ENCODE assay signal across 23 cellular contexts in genomic region chr11:92245700-92246270, GRCh38. TPM values are rescaled to one million over a fixed set of nuclear protein-coding genes. Genes with fewer than 3 reads are reported as not detected.
"Had no signal": no experiment of that assay in that cellular context is flagged by ENCODE, and none has a peak within 500 bp of the region (broad histone marks: within the 10 kb centered on the region; RNA-seq: fewer than 3 reads in every experiment).

No MANE protein-coding gene starts in this region.

- H3K27me3 ChIP-seq: pancreas, right atrium auricular region, right lobe of liver, testis, thyroid gland, transverse colon, upper lobe of left lung, vagina had no signal

- DNase-seq: kidney; left ventricle myocardium inferior; naive thymus-derived CD8-positive, alpha-beta T cell; pancreas; psoas muscle; right lobe of liver; stimulated activated CD4-positive, alpha-beta T cell treated with anti-CD3 and anti-CD28 coated beads, Interleukin-1b, Interleukin-23, amount 100 ng/mL, for 48 hours; stimulated activated CD4-positive, alpha-beta T cell treated with anti-CD3 and anti-CD28 coated beads, Interleukin-2, amount 100 ng/mL, for 48 hours; stimulated activated CD4-positive, alpha-beta T cell treated with anti-CD3 and anti-CD28 coated beads, Interleukin-4, amount 100 ng/mL, for 4 hours; stimulated activated CD8-positive, alpha-beta memory T cell treated with anti-CD3 and anti-CD28 coated beads, Interleukin-4, amount 100 ng/mL, for 48 hours; stimulated activated naive CD4-positive, alpha-beta T cell treated with Interleukin-2 at 50 U/mL for 16 hours; stimulated activated naive CD8-positive, alpha-beta T cell treated with anti-CD3 and anti-CD28 coated beads, Interleukin-15, amount 100 ng/mL, for 72 hours; testis; thyroid gland; transverse colon; upper lobe of left lung had no signal

- H3K4me1 ChIP-seq: left ventricle myocardium inferior, pancreas, psoas muscle, right atrium auricular region, right lobe of liver, testis, thyroid gland, transverse colon, upper lobe of left lung, vagina had no signal

- H3K9me3 Mint-ChIP-seq: nephron; stimulated activated naive CD8-positive, alpha-beta T cell treated with anti-CD3 and anti-CD28 coated beads, Interleukin-15, amount 100 ng/mL, for 72 hours had no signal

- H3K27me3 Mint-ChIP-seq: stimulated activated memory B cell treated with anti-CD40 and anti-IgM and Interleukin-4, amounts not matched to agents 10 μg/mL and 1 μg/mL and 100 μg/mL, for 72 hours; stimulated activated naive CD8-positive, alpha-beta T cell treated with anti-CD3 and anti-CD28 coated beads, Interleukin-15, amount 100 ng/mL, for 72 hours had no signal

- H3K9me3 ChIP-seq: left ventricle myocardium inferior, pancreas, psoas muscle, right atrium auricular region, right lobe of liver, testis, thyroid gland, transverse colon, vagina had no signal

- H3K27ac ChIP-seq: left ventricle myocardium inferior, pancreas, psoas muscle, right atrium auricular region, right lobe of liver, testis, thyroid gland, transverse colon, upper lobe of left lung, vagina had no signal

- H3K4me1 Mint-ChIP-seq: memory B cell; naive thymus-derived CD8-positive, alpha-beta T cell; stimulated activated memory B cell treated with anti-CD40 and anti-IgM and Interleukin-4, amounts not matched to agents 10 μg/mL and 1 μg/mL and 100 μg/mL, for 72 hours; stimulated activated naive CD8-positive, alpha-beta T cell treated with anti-CD3 and anti-CD28 coated beads, Interleukin-15, amount 100 ng/mL, for 72 hours had no signal

- H3K4me3 Mint-ChIP-seq: memory B cell; naive thymus-derived CD8-positive, alpha-beta T cell; nephron; neural crest cell; stimulated activated memory B cell treated with anti-CD40 and anti-IgM and Interleukin-4, amounts not matched to agents 10 μg/mL and 1 μg/mL and 100 μg/mL, for 72 hours; stimulated activated naive CD8-positive, alpha-beta T cell treated with anti-CD3 and anti-CD28 coated beads, Interleukin-15, amount 100 ng/mL, for 72 hours had no signal

- H3K4me2 ChIP-seq: smooth muscle cell had no signal

- H3K36me3 Mint-ChIP-seq: memory B cell; naive thymus-derived CD8-positive, alpha-beta T cell; stimulated activated memory B cell treated with anti-CD40 and anti-IgM and Interleukin-4, amounts not matched to agents 10 μg/mL and 1 μg/mL and 100 μg/mL, for 72 hours had no signal

- H3K27ac Mint-ChIP-seq: memory B cell; naive thymus-derived CD8-positive, alpha-beta T cell; nephron; stimulated activated memory B cell treated with anti-CD40 and anti-IgM and Interleukin-4, amounts not matched to agents 10 μg/mL and 1 μg/mL and 100 μg/mL, for 72 hours; stimulated activated naive CD8-positive, alpha-beta T cell treated with anti-CD3 and anti-CD28 coated beads, Interleukin-15, amount 100 ng/mL, for 72 hours had no signal

- ATAC-seq: naive thymus-derived CD8-positive, alpha-beta T cell; pancreas; psoas muscle; right lobe of liver; stimulated activated memory B cell treated with anti-CD40 and anti-IgM and Interleukin-4, amounts not matched to agents 10 μg/mL and 1 μg/mL and 100 μg/mL, for 72 hours; stimulated activated naive CD8-positive, alpha-beta T cell treated with anti-CD3 and anti-CD28 coated beads, Interleukin-15, amount 100 ng/mL, for 72 hours had no signal

RNA-seq across cellular contexts. Expression of gene FAT3, which starts 21.2 kb away (rescaled TPM):
- total RNA-seq: naive thymus-derived CD8-positive, alpha-beta T cell had no signal
